1 cellular context compared by ENCODE assay signal in genomic region chr7:726084-726853, GRCh38.
A peak's percentile ranks its signal among the peaks of the same experiment; 100 is the strongest.
TF ChIP-seq lines count a peak whose summit lies in the region.

Gene DNAAF5 (plus strand): TSS chr7:726699. CDS start chr7:726721, 22 bp downstream.

TF ChIP-seq in K562, 482 proteins besides CTCF, POLR2A, EP300 and RAD21 (continued from another document):
- TF ChIP-seq HES1 (IDR thresholded peaks at IDR 0.05; ENCODE audit: low read depth) (no peak), MGA (IDR thresholded peaks at IDR 0.05) (peak; percentile 94), E2F3 (CRISPR knock-in tag; IDR thresholded peaks at IDR 0.05) (peak; percentile 46; the same call in 1 of the 2 replicates), PTBP1 (IDR thresholded peaks at IDR 0.05; ENCODE audit: low read depth, low read length) (peak; percentile 52; the same call in 1 of the 2 replicates), RBM34 (IDR thresholded peaks at IDR 0.05; ENCODE audit: borderline replicate concordance, insufficient read depth, low read length) (no peak), ZBTB7A (IDR thresholded peaks at IDR 0.05; ENCODE audit: borderline replicate concordance, control insufficient read depth, low read depth, low read length) (peak; percentile 76; the same call in 1 of the 2 replicates), E2F6 (IDR thresholded peaks at IDR 0.05; ENCODE audit: borderline replicate concordance in 1 of 2, extremely low read depth in 1 of 2, insufficient read depth in 1 of 2, insufficient read length in 1 of 2, low read depth in 1 of 2, low read length in 1 of 2, poor library complexity in 1 of 2, severe bottlenecking in 1 of 2) (peak; percentile 98 to 99), SPI1 (IDR thresholded peaks at IDR 0.05; ENCODE audit: borderline replicate concordance, low read depth, low read length) (peak; percentile 86), ZKSCAN1 (IDR thresholded peaks at IDR 0.05; ENCODE audit: low read depth, low read length) (0 out of 2 replicates have a peak, but pooled peaks have one; percentile 20), HMG20B (CRISPR knock-in tag; IDR thresholded peaks at IDR 0.05) (no peak), CBX1 (IDR thresholded peaks at IDR 0.05; ENCODE audit: low read depth) (peak; percentile 89), BCOR (IDR thresholded peaks at IDR 0.05) (peak; percentile 85), SAP30 (IDR thresholded peaks at IDR 0.05; ENCODE audit: borderline replicate concordance, insufficient read depth, low read depth, low read length, poor library complexity, severe bottlenecking) (peak; percentile 94), ESRRA (IDR thresholded peaks at IDR 0.05; ENCODE audit: borderline replicate concordance, low read depth) (peak; percentile 17; the same call in 1 of the 2 replicates), NRF1 (conservative IDR thresholded peaks at IDR 0.05 in 1 of 2, IDR thresholded peaks at IDR 0.05 in 1 of 2) (peak in 1 of 2 experiments; percentile 66), DPF2 (IDR thresholded peaks at IDR 0.05) (no peak), SIX5 (IDR thresholded peaks at IDR 0.05; ENCODE audit: borderline replicate concordance in 1 of 2, insufficient read depth in 1 of 2, low read depth in 1 of 2, low read length in 2 of 2) (peak; percentile 21 to 29; a peak in 2 of 4 replicates), ZNF124 (CRISPR knock-in tag; IDR thresholded peaks at IDR 0.05) (no peak), PHF8 (IDR thresholded peaks at IDR 0.05; ENCODE audit: borderline replicate concordance, low read length) (peak; percentile 76; the same call in 1 of the 2 replicates), TAF9B (IDR thresholded peaks at IDR 0.05; ENCODE audit: partially characterized antibody) (peak; percentile 45), MBD2 (IDR thresholded peaks at IDR 0.05; ENCODE audit: borderline replicate concordance, low read depth) (peak; percentile 63; the same call in 1 of the 2 replicates), SIN3B (IDR thresholded peaks at IDR 0.05; ENCODE audit: low read depth) (peak; percentile 87), ZNF324 (CRISPR knock-in tag; IDR thresholded peaks at IDR 0.05) (peak; percentile 49; the same call in 1 of the 2 replicates), NONO (IDR thresholded peaks at IDR 0.05; ENCODE audit: low read depth in 2 of 2, low read length in 1 of 2) (peak in 1 of 2 experiments; percentile 48; a peak in 2 of 4 replicates), MAZ (CRISPR knock-in tag; conservative IDR thresholded peaks at IDR 0.05 in 1 of 2, IDR thresholded peaks at IDR 0.05 in 1 of 2) (peak; percentile 95 to 97)
